In genomic region chr11:74462009-74462408, GRCh38 we compare ENCODE assay signal across 11 cellular contexts. TPM values are rescaled to one million over a fixed set of nuclear protein-coding genes. Genes with fewer than 3 reads are reported as not detected.
DNase-seq lines count a peak whose midpoint lies in the region; ATAC-seq, FAIRE-seq and TF ChIP-seq lines count a peak whose summit lies in the region.
"Had no signal": no experiment of that assay in that cellular context is flagged by ENCODE, and none has a peak within 500 bp of the region (broad histone marks: within the 10 kb centered on the region; RNA-seq: fewer than 3 reads in every experiment).

No MANE protein-coding gene starts in this region.

- peaks cover 11% of the 10 kb centered on the region; the same call in 1 of the 2 replicates for H3K4me1 ChIP-seq in GM23248 (ENCODE audit: insufficient read depth)
- peaks cover 9 to 11% of the 10 kb centered on the region in 2 donors for H3K4me1 ChIP-seq in adrenal gland (replicated peaks in 1 of 2)

- TF ChIP-seq CTCF in adrenal gland (IDR thresholded peaks at IDR 0.05) = no peak

- no peaks in the 10 kb centered on the region for H3K9me3 Mint-ChIP-seq in activated T-cell treated with anti-CD3 and anti-CD28 coated beads, Interleukin-2, amount 50 U/mL, for 24 hours

- no peaks in the 10 kb centered on the region for H4K20me1 ChIP-seq in GM23248 (ENCODE audit: insufficient read depth)

- peaks cover 22% of the 10 kb centered on the region for H3K27me3 Mint-ChIP-seq in activated T-cell treated with anti-CD3 and anti-CD28 coated beads, Interleukin-2, amount 50 U/mL, for 24 hours

- ATAC-seq in sciatic nerve (peak; percentile 96), GM19328 (IDR thresholded peaks at IDR 0.05; ENCODE audit: unreplicated experiment) (no peak)

- H3K36me3 Mint-ChIP-seq in activated T-cell treated with anti-CD3 and anti-CD28 coated beads, Interleukin-2, amount 50 U/mL, for 24 hours (ENCODE audit: low read depth) = no peaks in the 10 kb centered on the region

- in situ Hi-C loops in GM23248 (cut with MboI) = no loop called here

- peak overlapping the region; percentile 48; the same call in 1 of the 2 replicates for H2AFZ ChIP-seq in GM23248

- H3F3A ChIP-seq in GM23248 (ENCODE audit: insufficient read depth) = no peaks in the 10 kb centered on the region

- FAIRE-seq in GM19239 (lab: Jason Lieb, UNC) = no peak
- FAIRE-seq: astrocyte had no signal

- H3K9me2 ChIP-seq in GM23248 (ENCODE audit: insufficient read depth) = no peaks in the 10 kb centered on the region

- H3K27ac ChIP-seq in GM23248 = no peak overlapping the region
- peak overlapping the region in 4 of 5 donors; percentile 26 to 73 (median 49) for H3K27ac ChIP-seq in adrenal gland
- H3K27ac ChIP-seq: KMS-11 had no signal

- no peaks in the 10 kb centered on the region for H3K79me2 ChIP-seq in GM23248 (ENCODE audit: insufficient read depth)

- H3K27ac Mint-ChIP-seq in activated T-cell treated with anti-CD3 and anti-CD28 coated beads, Interleukin-2, amount 50 U/mL, for 24 hours = no peak overlapping the region

- 63 to 75% methylated on average over 2 of the region's 2 CpGs for WGBS in GM23248 (ENCODE audit: low coverage in 1 of 2, low lambda C conversion rate in 2 of 2, missing lambda C conversion rate in 2 of 2), 2 experiments
- WGBS in adrenal gland, 4 donors = 46 to 59% (median 48%) methylated on average over 2 of the region's 2 CpGs

- H3K4me2 ChIP-seq in GM23248 (ENCODE audit: unreplicated experiment) = no peak overlapping the region
- H3K4me2 ChIP-seq: KMS-11 had no signal

- no peak overlapping the region for H3K4me3 Mint-ChIP-seq in activated T-cell treated with anti-CD3 and anti-CD28 coated beads, Interleukin-2, amount 50 U/mL, for 24 hours

- H3K36me3 ChIP-seq in GM23248 (ENCODE audit: low read depth) (no peaks in the 10 kb centered on the region), adrenal gland (replicated peaks in 1 of 2) (no peaks in the 10 kb centered on the region)

- H3K27me3 ChIP-seq in GM23248 (replicated peaks; ENCODE audit: insufficient read depth) (no peaks in the 10 kb centered on the region), adrenal gland (no peaks in the 10 kb centered on the region)

- no peaks in the 10 kb centered on the region for H3K9me3 ChIP-seq in GM23248 (ENCODE audit: low read depth)
- no peaks in the 10 kb centered on the region for H3K9me3 ChIP-seq in adrenal gland (replicated peaks in 1 of 3)

- no peak overlapping the region for H3K9ac ChIP-seq in GM23248
- H3K9ac ChIP-seq: KMS-11 had no signal

- DNase-seq in GM23248 (peak; percentile 18), adrenal gland (peak; percentile 63 to 88 (median 82)), iPS-NIHi7 (ENCODE audit: extremely low spot score) (peak; percentile 77), sciatic nerve (ENCODE audit: low spot score) (peak; percentile 84), GM19239 (ENCODE audit: insufficient read length, low spot score) (no peak), NCI-H2227 (lab: John Stamatoyannopoulos, UW; ENCODE audit: unreplicated experiment) (no peak)
- DNase-seq in activated T-cell treated with anti-CD3 and anti-CD28 coated beads, Interleukin-2, amount 50 U/mL, for 24 hours = no peak
- DNase-seq: DMS53 had no signal

- intact Hi-C loops in adrenal gland (cut with DNase I) = no loop called here
- intact Hi-C loops in sciatic nerve (cut with DNase I) = no loop called here

- TF ChIP-seq POLR2A in adrenal gland (IDR thresholded peaks at IDR 0.05) = no peak

- H3K4me3 ChIP-seq in GM23248 (no peak overlapping the region), adrenal gland (peak overlapping the region in 1 of 4 donors; percentile 14)

- no peaks in the 10 kb centered on the region for H3K4me1 Mint-ChIP-seq in activated T-cell treated with anti-CD3 and anti-CD28 coated beads, Interleukin-2, amount 50 U/mL, for 24 hours (ENCODE audit: low read depth)

RNA-seq across cellular contexts. Expression of gene KCNE3, which starts 5.3 kb away (rescaled TPM):
- total RNA-seq in GM23248 (2014; rRNA removed; shearing (Covaris generic)) = 0.11 TPM in 1 of 2 replicates, not detected in the other
- polyA plus RNA-seq in GM23248 (2016; fragmentation: Nextera tagmentation; extraction: Ambion mirVana) (0.24 and 0.38 TPM in 2 replicates), adrenal gland (1 to 10 TPM; 1.1 to 4.7 (median 1.6) TPM)
- total RNA-seq in adrenal gland (10 to 100 TPM in 1 of 8 donors, 1 to 10 TPM in 7; 4.5 to 12.7 (median 8.0) TPM), sciatic nerve (9.0 TPM)

RNA-seq across cellular contexts. Expression of gene LIPT2, which starts 31.5 kb away (rescaled TPM):
- total RNA-seq in GM23248 (2014; rRNA removed; shearing (Covaris generic)) = 2.1 and 2.4 TPM in 2 replicates
- polyA plus RNA-seq in GM23248 (2016; fragmentation: Nextera tagmentation; extraction: Ambion mirVana) (1.5 and 1.6 TPM in 2 replicates), adrenal gland (1 to 10 TPM; 1.8 to 7.0 (median 2.0) TPM)
- total RNA-seq in adrenal gland (1 to 10 TPM; 3.4 to 7.7 (median 5.4) TPM), sciatic nerve (1.6 TPM)

Comparison
In these comparisons a context has a peak if more than half of its experiments do, and no peak if none do; other contexts are left out.
1. DNase-seq: peak in GM23248 (single experiment), adrenal gland (7 of 7), iPS-NIHi7 (single experiment) and sciatic nerve (single experiment); none in GM19239 (single experiment), activated T-cell treated with anti-CD3 and anti-CD28 coated beads, Interleukin-2, amount 50 U/mL, for 24 hours (single experiment) and NCI-H2227 (single experiment).